Comparison of ENCODE assay signal across 21 cellular contexts in the genomic region with DNA sequence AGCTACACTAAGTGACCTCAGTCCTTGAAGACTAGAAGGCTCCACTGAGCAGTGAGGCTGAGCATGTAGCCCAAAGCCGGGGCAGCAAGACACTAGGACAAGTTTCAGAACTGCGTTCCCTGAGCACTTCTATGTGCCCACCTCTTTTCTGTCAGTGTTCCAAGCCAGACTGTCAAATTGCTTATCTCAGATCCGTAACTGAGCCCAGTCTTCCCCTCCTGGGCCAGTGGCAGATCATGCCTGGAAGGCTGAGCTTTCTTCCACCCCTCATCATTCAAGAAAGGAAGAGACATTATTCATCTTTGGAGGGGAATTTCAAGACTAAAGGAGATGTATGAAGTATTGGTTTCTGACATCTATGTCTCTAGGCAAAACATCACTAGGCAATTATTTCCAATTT.
"Had no signal": no experiment of that assay in that cellular context is flagged by ENCODE, and none has a peak within 500 bp of the region (broad histone marks: within the 10 kb centered on the region; RNA-seq: fewer than 3 reads in every experiment).

No MANE protein-coding gene starts in this region.

- H3K9me3 ChIP-seq: ovary had no signal

- H3K27ac Mint-ChIP-seq: immature natural killer cell, natural killer cell, type B pancreatic cell had no signal

- H3K27me3 Mint-ChIP-seq: type B pancreatic cell had no signal

- H3K4me1 Mint-ChIP-seq: immature natural killer cell, natural killer cell had no signal

- DNase-seq: cortex of kidney; effector memory CD4-positive, alpha-beta T cell; glutamatergic neuron; immature natural killer cell; kidney; left cardiac atrium; left ventricle myocardium superior; natural killer cell; ovary; sigmoid colon; stimulated activated CD4-positive, alpha-beta T cell treated with anti-CD3 and anti-CD28 coated beads, Interleukin-2, amount 100 ng/mL, for 48 hours; stimulated activated naive CD4-positive, alpha-beta T cell treated with Interleukin-2 at 50 U/mL for 16 hours had no signal

- H3K4me3 Mint-ChIP-seq: immature natural killer cell, natural killer cell, neural crest cell, type B pancreatic cell had no signal

- H3K36me3 ChIP-seq: esophagus muscularis mucosa, gastroesophageal sphincter, ovary, right atrium auricular region, sigmoid colon had no signal

- H3K4me1 ChIP-seq: esophagus muscularis mucosa, gastroesophageal sphincter, right atrium auricular region, sigmoid colon had no signal

- H3K27ac ChIP-seq: esophagus muscularis mucosa, gastroesophageal sphincter, ovary, right atrium auricular region, sigmoid colon had no signal

- FAIRE-seq: endometrium, kidney, small intestine, urothelium cell line had no signal

- H3K27me3 ChIP-seq: esophagus muscularis mucosa, gastroesophageal sphincter, ovary, right atrium auricular region, sigmoid colon had no signal

- H3K4me3 ChIP-seq: esophagus muscularis mucosa, gastroesophageal sphincter, mucosa of descending colon, ovary, right atrium auricular region, sigmoid colon had no signal
